8 cellular contexts compared by ENCODE assay signal in the genomic region with DNA sequence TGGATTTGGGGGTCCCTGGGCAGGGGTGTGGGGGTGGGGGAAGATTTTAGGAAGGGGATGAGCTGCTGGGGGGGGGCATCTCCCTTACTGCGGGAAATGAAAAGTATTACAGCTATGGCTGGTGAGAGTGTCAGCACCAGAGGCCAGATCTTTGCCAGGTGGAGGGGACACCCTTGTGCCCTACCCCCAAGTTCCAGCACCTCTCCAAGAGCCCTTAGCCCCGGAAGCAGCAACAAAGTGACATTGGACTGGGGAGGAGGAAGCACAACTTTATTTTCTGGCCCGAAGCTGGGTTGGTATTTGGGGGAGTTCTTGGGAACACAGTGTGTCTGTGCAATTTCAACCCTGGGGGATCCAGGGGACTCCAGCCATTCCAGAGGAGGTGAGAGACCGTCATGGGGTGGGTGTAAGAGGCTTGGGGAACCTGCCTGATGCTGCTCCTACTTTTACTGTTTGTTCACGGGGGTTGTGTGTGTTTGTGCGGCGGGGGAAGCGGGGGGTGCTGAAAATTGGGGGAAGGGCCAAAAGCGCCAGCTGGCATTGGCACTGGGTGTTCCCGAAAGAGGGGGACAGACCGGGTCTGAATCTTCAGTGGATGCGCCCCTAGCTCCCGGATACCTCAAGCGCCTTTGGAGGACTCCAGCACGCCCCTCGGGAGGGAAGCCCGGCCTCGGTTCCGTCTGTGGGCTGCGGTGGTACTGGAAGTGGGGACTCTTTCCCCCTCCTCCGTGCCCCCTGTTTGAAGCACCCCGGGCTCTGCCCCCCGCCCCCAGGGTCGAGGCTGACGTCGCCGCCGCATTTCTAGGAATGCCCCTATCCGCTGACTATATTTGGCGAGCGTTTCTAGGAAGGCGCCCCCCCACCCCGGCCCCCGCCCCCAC.
DNase-seq lines count a peak whose midpoint lies in the region; ATAC-seq lines count a peak whose summit lies in the region.

No MANE protein-coding gene starts in this region.

- H3K27me3 Mint-ChIP-seq in activated T-helper 17 cell treated with anti-CD3 and anti-CD28 coated beads, Interleukin-2, amount 50 U/mL, for 72 hours: peaks cover 15% of the 10 kb centered on the region

- DNase-seq in GM03348 (ENCODE audit: low spot score) (peak; percentile 49), HT-29 (ENCODE audit: low spot score) (peak; percentile 60), left cardiac atrium (peak; percentile 43), NCI-H1694 treated with DMSO at 0.1 percent for 48 hours (lab: John Stamatoyannopoulos, UW) (no peak), NCI-H446 treated with DMSO at 0.1 percent for 48 hours (lab: John Stamatoyannopoulos, UW) (no peak)

- H3K36me3 ChIP-seq in skeletal muscle satellite cell (ENCODE audit: insufficient read depth, low read length): no peaks in the 10 kb centered on the region

- H3K4me3 ChIP-seq in skeletal muscle satellite cell (ENCODE audit: low read length): peak overlapping the region; percentile 75

- no peak for ATAC-seq in activated T-helper 17 cell treated with anti-CD3 and anti-CD28 coated beads, Interleukin-2, amount 50 U/mL, for 72 hours (replicated peaks)
- peak; percentile 10 to 20 for ATAC-seq in left cardiac atrium
- no peak for ATAC-seq in HG02981 (IDR thresholded peaks at IDR 0.05; ENCODE audit: unreplicated experiment)

- H3K9me3 Mint-ChIP-seq in activated T-helper 17 cell treated with anti-CD3 and anti-CD28 coated beads, Interleukin-2, amount 50 U/mL, for 72 hours: no peaks in the 10 kb centered on the region

- H3K4me1 Mint-ChIP-seq in activated T-helper 17 cell treated with anti-CD3 and anti-CD28 coated beads, Interleukin-2, amount 50 U/mL, for 72 hours: peaks cover 7% of the 10 kb centered on the region

- peak overlapping the region; percentile 48 for H3K27ac Mint-ChIP-seq in activated T-helper 17 cell treated with anti-CD3 and anti-CD28 coated beads, Interleukin-2, amount 50 U/mL, for 72 hours

- peak overlapping the region; percentile 63 for H3K9ac ChIP-seq in skeletal muscle satellite cell (ENCODE audit: low read depth, low read length)

- peak overlapping the region; percentile 76 for H3K4me3 Mint-ChIP-seq in activated T-helper 17 cell treated with anti-CD3 and anti-CD28 coated beads, Interleukin-2, amount 50 U/mL, for 72 hours

- no peaks in the 10 kb centered on the region for H3K27me3 ChIP-seq in skeletal muscle satellite cell (ENCODE audit: control insufficient read depth, insufficient read depth, low read length)

- H3K4me1 ChIP-seq in skeletal muscle satellite cell (ENCODE audit: control insufficient read depth, insufficient read depth, low read length): peaks cover 27% of the 10 kb centered on the region

- peaks cover 5% of the 10 kb centered on the region for H3K36me3 Mint-ChIP-seq in activated T-helper 17 cell treated with anti-CD3 and anti-CD28 coated beads, Interleukin-2, amount 50 U/mL, for 72 hours (ENCODE audit: low read depth)

- intact Hi-C loops in left cardiac atrium (cut with DNase I): loop anchor here (1.0 to 2.0 kb wide), 2 partner anchors 227 to 228 kb away; no protein-coding TSS in a partner anchor

- peak overlapping the region; percentile 77 for H3K4me2 ChIP-seq in skeletal muscle satellite cell (ENCODE audit: low read length)

- no peaks in the 10 kb centered on the region for H3K9me3 ChIP-seq in skeletal muscle satellite cell (replicated peaks; ENCODE audit: low read length)

Comparison
In these comparisons a context has a peak if more than half of its experiments do, and no peak if none do; other contexts are left out.
1. DNase-seq: peak in GM03348 (single experiment), HT-29 (single experiment) and left cardiac atrium (single experiment); none in NCI-H1694 treated with DMSO at 0.1 percent for 48 hours (single experiment) and NCI-H446 treated with DMSO at 0.1 percent for 48 hours (single experiment).
2. ATAC-seq: peak in left cardiac atrium (2 of 2); none in activated T-helper 17 cell treated with anti-CD3 and anti-CD28 coated beads, Interleukin-2, amount 50 U/mL, for 72 hours (single experiment) and HG02981 (single experiment).